14 cellular contexts compared by ENCODE assay signal in genomic region chr5:67102708-67103107, GRCh38.
DNase-seq lines count a peak whose midpoint lies in the region; ATAC-seq and TF ChIP-seq lines count a peak whose summit lies in the region.
"Had no signal": no experiment of that assay in that cellular context is flagged by ENCODE, and none has a peak within 500 bp of the region (broad histone marks: within the 10 kb centered on the region; RNA-seq: fewer than 3 reads in every experiment).

No MANE protein-coding gene starts in this region.

- CTCF ChIA-PET in activated naive CD4-positive, alpha-beta T cell treated with anti-CD3 and anti-CD28 coated beads for 36 hours (lab: Charles Lee): no interaction called here
- CTCF ChIA-PET in activated naive CD4-positive, alpha-beta T cell treated with anti-CD3 and anti-CD28 coated beads, Interleukin-2, amount 10 ng/mL, durations not matched to agents 7 days and 5 days (lab: Charles Lee): no interaction called here

- no peak for TF ChIP-seq CTCF in right atrium auricular region (IDR thresholded peaks at IDR 0.05)
- TF ChIP-seq CTCF in heart right ventricle (IDR thresholded peaks at IDR 0.05): no peak

- H2AFZ ChIP-seq in neuronal stem cell (ENCODE audit: low read length): no peak overlapping the region

- no peak overlapping the region for H2BK120ac ChIP-seq in neuronal stem cell (ENCODE audit: low read depth, low read length)

- no peaks in the 10 kb centered on the region for H3K79me1 ChIP-seq in neuronal stem cell (ENCODE audit: low read depth, low read length)

- H3K9me3 ChIP-seq in right atrium auricular region (no peaks in the 10 kb centered on the region), heart right ventricle (no peaks in the 10 kb centered on the region), neuronal stem cell (replicated peaks in 1 of 2; ENCODE audit: control insufficient read depth in 2 of 2, insufficient read depth in 1 of 2, low read depth in 1 of 2, low read length in 2 of 2) (no peaks in the 10 kb centered on the region)
- H3K9me3 ChIP-seq: BLaER1 treated with 17β-estradiol and CSF1 and Interleukin-3, amounts not matched to agents 10 nM and 100 nM; HAP-1 had no signal

- H3K9me3 Mint-ChIP-seq in activated naive CD4-positive, alpha-beta T cell treated with anti-CD3 and anti-CD28 coated beads for 36 hours: no peaks in the 10 kb centered on the region
- no peaks in the 10 kb centered on the region for H3K9me3 Mint-ChIP-seq in activated naive CD4-positive, alpha-beta T cell treated with anti-CD3 and anti-CD28 coated beads, Interleukin-2, amount 10 ng/mL, durations not matched to agents 7 days and 5 days
- H3K9me3 Mint-ChIP-seq: CD4-positive, CD25-positive, alpha-beta regulatory T cell had no signal

- H2BK15ac ChIP-seq in neuronal stem cell (ENCODE audit: low read length): no peak overlapping the region

- peaks cover 23% of the 10 kb centered on the region for H3K36me3 Mint-ChIP-seq in activated naive CD4-positive, alpha-beta T cell treated with anti-CD3 and anti-CD28 coated beads for 36 hours (ENCODE audit: low read depth)
- H3K36me3 Mint-ChIP-seq in activated naive CD4-positive, alpha-beta T cell treated with anti-CD3 and anti-CD28 coated beads, Interleukin-2, amount 10 ng/mL, durations not matched to agents 7 days and 5 days: peaks cover 38% of the 10 kb centered on the region

- H4K8ac ChIP-seq in neuronal stem cell (ENCODE audit: low read depth, low read length): no peak overlapping the region

- intact Hi-C loops in Right ventricle myocardium inferior (cut with DNase I) (no loop called here), heart right ventricle (cut with DNase I) (loop anchor here in 2 of 10 donors (5.0 kb wide), 3 partner anchors 50 to 200 kb away; no protein-coding TSS in a partner anchor)
- intact Hi-C loops in activated naive CD4-positive, alpha-beta T cell treated with anti-CD3 and anti-CD28 coated beads for 36 hours (cut with micrococcal nuclease): no loop called here

- H3K18ac ChIP-seq in neuronal stem cell (ENCODE audit: low read length): peak overlapping the region; percentile 60

- H3K27me3 ChIP-seq in right atrium auricular region (no peaks in the 10 kb centered on the region), heart right ventricle (no peaks in the 10 kb centered on the region), neuronal stem cell (ENCODE audit: control insufficient read depth in 3 of 3, insufficient read depth in 3 of 3, low read depth in 1 of 3, low read length in 3 of 3) (no peaks in the 10 kb centered on the region)
- H3K27me3 ChIP-seq: BLaER1 treated with 17β-estradiol and CSF1 and Interleukin-3, amounts not matched to agents 10 nM and 100 nM had no signal

- H3K4me3 ChIP-seq in right atrium auricular region (no peak overlapping the region), heart right ventricle (no peak overlapping the region), neuronal stem cell (ENCODE audit: low read length in 2 of 2) (no peak overlapping the region)
- H3K4me3 ChIP-seq: BLaER1 treated with 17β-estradiol and CSF1 and Interleukin-3, amounts not matched to agents 10 nM and 100 nM; HAP-1 had no signal

- H2BK12ac ChIP-seq in neuronal stem cell (ENCODE audit: low read length): no peak overlapping the region

- H3K4me2 ChIP-seq in neuronal stem cell (ENCODE audit: insufficient read depth, low read length, poor library complexity, severe bottlenecking): no peak overlapping the region

- H3K4ac ChIP-seq in neuronal stem cell (ENCODE audit: low read length): no peak overlapping the region

- peaks cover 7% of the 10 kb centered on the region for H3K4me1 Mint-ChIP-seq in activated naive CD4-positive, alpha-beta T cell treated with anti-CD3 and anti-CD28 coated beads for 36 hours (ENCODE audit: low read depth)
- H3K4me1 Mint-ChIP-seq in activated naive CD4-positive, alpha-beta T cell treated with anti-CD3 and anti-CD28 coated beads, Interleukin-2, amount 10 ng/mL, durations not matched to agents 7 days and 5 days: no peaks in the 10 kb centered on the region

- H3K9ac ChIP-seq in neuronal stem cell (ENCODE audit: low read depth, low read length, poor library complexity): no peak overlapping the region
- H3K9ac ChIP-seq: BLaER1 treated with 17β-estradiol and CSF1 and Interleukin-3, amounts not matched to agents 10 nM and 100 nM had no signal

- H3K4me1 ChIP-seq in right atrium auricular region: peaks cover 0 to 3% of the 10 kb centered on the region in 2 donors
- peaks cover 0 to 48% (median 25%) of the 10 kb centered on the region in 9 donors for H3K4me1 ChIP-seq in heart right ventricle
- H3K4me1 ChIP-seq in neuronal stem cell (ENCODE audit: control insufficient read depth in 2 of 2, insufficient read depth in 1 of 2, low read depth in 1 of 2, low read length in 2 of 2): peaks cover 0 to 2% of the 10 kb centered on the region in 2 donors

- H3K27ac Mint-ChIP-seq in activated naive CD4-positive, alpha-beta T cell treated with anti-CD3 and anti-CD28 coated beads for 36 hours: no peak overlapping the region
- H3K27ac Mint-ChIP-seq in activated naive CD4-positive, alpha-beta T cell treated with anti-CD3 and anti-CD28 coated beads, Interleukin-2, amount 10 ng/mL, durations not matched to agents 7 days and 5 days: no peak overlapping the region

- no peak overlapping the region for H3K14ac ChIP-seq in neuronal stem cell (ENCODE audit: low read length)

- H3K23ac ChIP-seq in neuronal stem cell (ENCODE audit: low read depth, low read length, poor library complexity): no peak overlapping the region

- H3K27ac ChIP-seq in right atrium auricular region (no peak overlapping the region), cingulate gyrus (ENCODE audit: low read depth, low read length) (peak overlapping the region; percentile 2), heart right ventricle (peak overlapping the region in 2 of 10 donors; percentile 10 to 23), neuronal stem cell (replicated peaks; ENCODE audit: low read length) (no peak overlapping the region)
- H3K27ac ChIP-seq: BLaER1 treated with 17β-estradiol and CSF1 and Interleukin-3, amounts not matched to agents 10 nM and 100 nM had no signal

- no peak overlapping the region for H3K4me3 Mint-ChIP-seq in activated naive CD4-positive, alpha-beta T cell treated with anti-CD3 and anti-CD28 coated beads for 36 hours
- H3K4me3 Mint-ChIP-seq in activated naive CD4-positive, alpha-beta T cell treated with anti-CD3 and anti-CD28 coated beads, Interleukin-2, amount 10 ng/mL, durations not matched to agents 7 days and 5 days: no peak overlapping the region
- H3K4me3 Mint-ChIP-seq: CD4-positive, CD25-positive, alpha-beta regulatory T cell had no signal

- DNase-seq in Right ventricle myocardium inferior (ENCODE audit: missing footprints) (no peak), right atrium auricular region (ENCODE audit: low spot score) (no peak), heart right ventricle (no peak), neuronal stem cell (ENCODE audit: low spot score) (no peak), retina (no peak)
- DNase-seq in activated naive CD4-positive, alpha-beta T cell treated with anti-CD3 and anti-CD28 coated beads for 36 hours: no peak
- DNase-seq in activated naive CD4-positive, alpha-beta T cell treated with anti-CD3 and anti-CD28 coated beads, Interleukin-2, amount 10 ng/mL, durations not matched to agents 7 days and 5 days: no peak
- DNase-seq: ACHN; CD4-positive, CD25-positive, alpha-beta regulatory T cell; DMS53; GF-D8 had no signal

- H4K91ac ChIP-seq in neuronal stem cell (ENCODE audit: low read depth, low read length, poor library complexity): no peak overlapping the region

- no peak overlapping the region for H2BK5ac ChIP-seq in neuronal stem cell (ENCODE audit: low read length)

- ATAC-seq in Right ventricle myocardium inferior (peak; percentile 75), heart right ventricle (peak in 6 of 8 donors; percentile 34 to 88 (median 60))

- H2AK5ac ChIP-seq in neuronal stem cell (ENCODE audit: low read depth, low read length): no peak overlapping the region

- H3K36me3 ChIP-seq in right atrium auricular region (peaks cover 55% of the 10 kb centered on the region), heart right ventricle (peaks cover 0 to 76% (median 27%) of the 10 kb centered on the region in 9 donors), neuronal stem cell (replicated peaks in 1 of 2; ENCODE audit: control insufficient read depth in 2 of 2, insufficient read depth in 2 of 2, low read length in 2 of 2) (no peaks in the 10 kb centered on the region)
- H3K36me3 ChIP-seq: HAP-1 had no signal

- H3K27me3 Mint-ChIP-seq in activated naive CD4-positive, alpha-beta T cell treated with anti-CD3 and anti-CD28 coated beads for 36 hours (ENCODE audit: low read depth): no peaks in the 10 kb centered on the region
- H3K27me3 Mint-ChIP-seq in activated naive CD4-positive, alpha-beta T cell treated with anti-CD3 and anti-CD28 coated beads, Interleukin-2, amount 10 ng/mL, durations not matched to agents 7 days and 5 days: no peaks in the 10 kb centered on the region
- H3K27me3 Mint-ChIP-seq: CD4-positive, CD25-positive, alpha-beta regulatory T cell had no signal

- WGBS in heart right ventricle, 2 donors: 57 to 70% methylated on average over 4 of the region's 4 CpGs
- whole genome bisulfite sequencing in neuronal stem cell (ENCODE audit: extremely low coverage in 2 of 2, insufficient read length in 2 of 2, insufficient replicate concordance in 1 of 2), 2 donors: no CpG with 5 or more reads among the region's 4 CpGs
